Comparison of ENCODE assay signal across 8 cellular contexts in the genomic region with DNA sequence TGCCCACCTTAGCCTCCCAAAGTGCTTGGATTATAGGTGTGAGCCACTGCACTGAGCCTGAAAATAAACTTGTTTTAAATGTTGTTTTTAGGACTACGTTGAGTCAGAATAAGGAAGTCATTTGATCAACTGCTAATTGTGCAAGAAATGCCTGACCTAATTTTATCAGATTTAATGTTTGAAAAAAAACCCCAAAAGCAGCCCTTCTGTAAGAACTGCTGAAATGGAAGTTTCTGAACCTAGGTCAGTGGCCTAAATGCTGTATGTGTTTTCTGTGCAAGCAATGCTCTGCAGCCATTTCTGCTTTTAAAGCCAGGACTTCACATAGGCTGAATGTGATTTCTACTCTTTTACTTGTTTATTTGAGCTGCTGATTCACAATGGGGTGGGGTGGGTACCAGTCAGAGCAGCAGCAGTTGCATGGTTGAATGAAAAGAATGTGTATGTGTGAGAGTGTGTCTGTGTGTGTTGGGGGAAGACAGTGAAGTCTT. TPM values are rescaled to one million over a fixed set of nuclear protein-coding genes. Genes with fewer than 3 reads are reported as not detected.
A peak's percentile ranks its signal among the peaks of the same experiment; 100 is the strongest.
DNase-seq lines count a peak whose midpoint lies in the region; ATAC-seq, FAIRE-seq and TF ChIP-seq lines count a peak whose summit lies in the region.

No MANE protein-coding gene starts in this region.

- POLR2A ChIA-PET in GM10248 (lab: Yijun Ruan, JAX) = interaction anchor here (1.5 kb wide), 1 partner anchor 11 kb away, joined by 8 read pairs; a partner anchor contains a TSS

- H2BK12ac ChIP-seq in mesenchymal stem cell (ENCODE audit: low read length in 2 of 2) = peak overlapping the region; percentile 72 to 87

- peak overlapping the region; percentile 81 for H3K9ac ChIP-seq in mesenchymal stem cell (ENCODE audit: low read length)

- H3K4me3 ChIP-seq in bronchial epithelial cell (ENCODE audit: low read depth, low read length) = no peak overlapping the region
- peak overlapping the region in 1 of 2 experiments; percentile 26 for H3K4me3 ChIP-seq in mesenchymal stem cell (ENCODE audit: insufficient read depth in 1 of 2, low read depth in 1 of 2, low read length in 2 of 2)

- no peak overlapping the region for H3K23ac ChIP-seq in mesenchymal stem cell (ENCODE audit: low read length in 2 of 2)

- TF ChIP-seq CTCF in bronchial epithelial cell (IDR thresholded peaks at IDR 0.05; ENCODE audit: insufficient read depth, low read length, severe bottlenecking) (no peak), GM10248 (IDR thresholded peaks at IDR 0.05; ENCODE audit: control extremely low read depth, extremely low read depth, low read depth, missing control alignments) (no peak)

- peaks cover 7% of the 10 kb centered on the region for H3K79me1 ChIP-seq in mesenchymal stem cell (replicated peaks; ENCODE audit: low read length, poor library complexity, severe bottlenecking)

- peak overlapping the region; percentile 6 for H4K91ac ChIP-seq in mesenchymal stem cell (ENCODE audit: low read length)

- no peak overlapping the region for H2AFZ ChIP-seq in mesenchymal stem cell (ENCODE audit: low read depth, low read length)

- H3K9me3 ChIP-seq in mesenchymal stem cell (ENCODE audit: control insufficient read depth, low read length) = no peaks in the 10 kb centered on the region

- in situ Hi-C loops in ACHN (cut with HindIII; ENCODE audit: low pct_ligation_motif_present, low pct_unique_long_range_greater_than_20kb, low sequenced_read_pairs) = no loop called here

- H3K27me3 ChIP-seq in bronchial epithelial cell (ENCODE audit: control insufficient read depth, insufficient read depth, low read length) (no peaks in the 10 kb centered on the region), mesenchymal stem cell (ENCODE audit: control insufficient read depth in 1 of 2, insufficient read depth in 1 of 2, low read length in 2 of 2) (no peaks in the 10 kb centered on the region)

- peaks cover 20% of the 10 kb centered on the region for H3K4me1 ChIP-seq in mesenchymal stem cell (ENCODE audit: control insufficient read depth, insufficient read depth, low read depth, low read length)

- no peak overlapping the region for H2BK5ac ChIP-seq in mesenchymal stem cell (ENCODE audit: low read depth, low read length, poor library complexity, severe bottlenecking)

- peak overlapping the region; percentile 25 for H3K4me2 ChIP-seq in mesenchymal stem cell (ENCODE audit: low read length, poor library complexity, severe bottlenecking)

- H3K18ac ChIP-seq in mesenchymal stem cell (ENCODE audit: low read depth in 1 of 2, low read length in 2 of 2) = peak overlapping the region in 1 of 2 experiments; percentile 85

- no peak overlapping the region for H3K14ac ChIP-seq in mesenchymal stem cell (ENCODE audit: low read length in 2 of 2)

- whole genome bisulfite sequencing in mesenchymal stem cell = 0% methylated on average over 1 of the region's 1 CpG

- peak overlapping the region; percentile 66 for H2BK120ac ChIP-seq in mesenchymal stem cell (ENCODE audit: low read depth, low read length)

- H2AK5ac ChIP-seq in mesenchymal stem cell (ENCODE audit: low read length, severe bottlenecking) = peak overlapping the region; percentile 53

- DNase-seq in ACHN = peak; percentile 63
- peak; percentile 20 for DNase-seq in LoVo (ENCODE audit: low spot score)
- peak; percentile 92 for DNase-seq in bronchial epithelial cell (ENCODE audit: low read depth)
- peak; percentile 93 for DNase-seq in mesenchymal stem cell
- no peak for DNase-seq in NCI-H2227 (lab: John Stamatoyannopoulos, UW; ENCODE audit: unreplicated experiment)
- DNase-seq in stimulated activated CD4-positive, alpha-beta T cell treated with anti-CD3 and anti-CD28 coated beads, Interleukin-4, amount 100 ng/mL, for 24 hours = no peak
- no peak for DNase-seq in GM10248 (ENCODE audit: extremely low spot score)

- CTCF ChIA-PET in GM10248 (lab: Yijun Ruan, JAX) = interaction anchor here (1.3 to 5.9 kb wide), 3 partner anchors 11 to 58 kb away, joined by 3 to 37 read pairs (median 5); a partner anchor contains a TSS

- H4K8ac ChIP-seq in mesenchymal stem cell (ENCODE audit: low read length) = no peak overlapping the region

- no peak for ATAC-seq in HG03159 (IDR thresholded peaks at IDR 0.05; ENCODE audit: unreplicated experiment)

- H2BK15ac ChIP-seq in mesenchymal stem cell (ENCODE audit: low read depth, poor library complexity, severe bottlenecking) = no peak overlapping the region

- FAIRE-seq in bronchial epithelial cell (lab: Jason Lieb, UNC) = no peak

- H3K36me3 ChIP-seq in bronchial epithelial cell (ENCODE audit: control insufficient read depth, insufficient read depth, low read length) (peaks cover 5% of the 10 kb centered on the region), mesenchymal stem cell (ENCODE audit: control insufficient read depth in 1 of 2, insufficient read depth in 2 of 2, low read depth in 1 of 2, low read length in 2 of 2) (peaks cover 10 to 21% of the 10 kb centered on the region in 2 experiments)

- H3K27ac ChIP-seq in mesenchymal stem cell (ENCODE audit: low read length, poor library complexity, severe bottlenecking) = peak overlapping the region; percentile 92

- peak overlapping the region in 1 of 2 experiments; percentile 79 for H3K4ac ChIP-seq in mesenchymal stem cell (ENCODE audit: low read depth in 1 of 2, low read length in 2 of 2)

RNA-seq across cellular contexts. Expression of a gene that starts 6.6 kb away (rescaled TPM):
- total RNA-seq in bronchial epithelial cell = 533 and 633 TPM in 2 replicates
- polyA plus RNA-seq in mesenchymal stem cell (2013, experiment 1 of 2) = 356 TPM
- polyA plus RNA-seq in mesenchymal stem cell (2013, experiment 2 of 2) = 358 TPM

RNA-seq across cellular contexts. Expression of a gene that starts 11.7 kb away (rescaled TPM):
- 25.5 and 28.5 TPM in 2 replicates for total RNA-seq in bronchial epithelial cell
- 27.9 TPM for polyA plus RNA-seq in mesenchymal stem cell (2013, experiment 1 of 2)
- polyA plus RNA-seq in mesenchymal stem cell (2013, experiment 2 of 2) = 27.8 TPM

Comparison
In these comparisons a context has a peak if more than half of its experiments do, and no peak if none do; other contexts are left out.
1. DNase-seq: peak in ACHN (single experiment), LoVo (single experiment), bronchial epithelial cell (single experiment) and mesenchymal stem cell (single experiment); none in NCI-H2227 (single experiment), stimulated activated CD4-positive, alpha-beta T cell treated with anti-CD3 and anti-CD28 coated beads, Interleukin-4, amount 100 ng/mL, for 24 hours (single experiment) and GM10248 (single experiment).